8 cellular contexts compared by ENCODE assay signal in genomic region chr1:15950763-15951295, GRCh38.
A peak's percentile ranks its signal among the peaks of the same experiment; 100 is the strongest.
DNase-seq lines count a peak whose midpoint lies in the region; TF ChIP-seq lines count a peak whose summit lies in the region.

No MANE protein-coding gene starts in this region.

- in situ Hi-C loops in GM13977 (cut with MboI; ENCODE audit: low pct_unique_long_range_greater_than_20kb, low sequenced_read_pairs, unreplicated experiment): no loop called here

- H3K4me3 ChIP-seq in foreskin fibroblast (ENCODE audit: low read depth in 1 of 2, low read length in 2 of 2): no peak overlapping the region

- TF ChIP-seq CTCF in foreskin fibroblast (IDR thresholded peaks at IDR 0.05; ENCODE audit: low read depth, low read length) (no peak), GM13977 (IDR thresholded peaks at IDR 0.05; ENCODE audit: extremely low read depth, insufficient read depth, missing control alignments) (no peak)

- peak; percentile 88 for DNase-seq in NCI-H226
- DNase-seq in activated T-cell treated with anti-CD3 and anti-CD28 coated beads, Interleukin-2, amount 50 U/mL, for 1 hour: peak; percentile 77
- peak; percentile 37 to 68 for DNase-seq in foreskin fibroblast
- peak; percentile 76 for DNase-seq in stimulated activated CD4-positive, alpha-beta T cell treated with anti-CD3 and anti-CD28 coated beads, Interleukin-4, amount 100 ng/mL, for 1 hour
- DNase-seq in OCI-M2 (lab: John Stamatoyannopoulos, UW; ENCODE audit: unreplicated experiment): no peak
- no peak for DNase-seq in COR-L47 (lab: John Stamatoyannopoulos, UW)
- no peak for DNase-seq in glomerular visceral epithelial cell (ENCODE audit: extremely low spot score)
- DNase-seq in GM13977 (ENCODE audit: low spot score): no peak

Comparison
In these comparisons a context has a peak if more than half of its experiments do, and no peak if none do; other contexts are left out.
1. DNase-seq: peak in NCI-H226 (single experiment), activated T-cell treated with anti-CD3 and anti-CD28 coated beads, Interleukin-2, amount 50 U/mL, for 1 hour (single experiment), foreskin fibroblast (2 of 2) and stimulated activated CD4-positive, alpha-beta T cell treated with anti-CD3 and anti-CD28 coated beads, Interleukin-4, amount 100 ng/mL, for 1 hour (single experiment); none in OCI-M2 (single experiment), COR-L47 (single experiment), glomerular visceral epithelial cell (single experiment) and GM13977 (single experiment).